8 cellular contexts compared by ENCODE assay signal in the genomic region with DNA sequence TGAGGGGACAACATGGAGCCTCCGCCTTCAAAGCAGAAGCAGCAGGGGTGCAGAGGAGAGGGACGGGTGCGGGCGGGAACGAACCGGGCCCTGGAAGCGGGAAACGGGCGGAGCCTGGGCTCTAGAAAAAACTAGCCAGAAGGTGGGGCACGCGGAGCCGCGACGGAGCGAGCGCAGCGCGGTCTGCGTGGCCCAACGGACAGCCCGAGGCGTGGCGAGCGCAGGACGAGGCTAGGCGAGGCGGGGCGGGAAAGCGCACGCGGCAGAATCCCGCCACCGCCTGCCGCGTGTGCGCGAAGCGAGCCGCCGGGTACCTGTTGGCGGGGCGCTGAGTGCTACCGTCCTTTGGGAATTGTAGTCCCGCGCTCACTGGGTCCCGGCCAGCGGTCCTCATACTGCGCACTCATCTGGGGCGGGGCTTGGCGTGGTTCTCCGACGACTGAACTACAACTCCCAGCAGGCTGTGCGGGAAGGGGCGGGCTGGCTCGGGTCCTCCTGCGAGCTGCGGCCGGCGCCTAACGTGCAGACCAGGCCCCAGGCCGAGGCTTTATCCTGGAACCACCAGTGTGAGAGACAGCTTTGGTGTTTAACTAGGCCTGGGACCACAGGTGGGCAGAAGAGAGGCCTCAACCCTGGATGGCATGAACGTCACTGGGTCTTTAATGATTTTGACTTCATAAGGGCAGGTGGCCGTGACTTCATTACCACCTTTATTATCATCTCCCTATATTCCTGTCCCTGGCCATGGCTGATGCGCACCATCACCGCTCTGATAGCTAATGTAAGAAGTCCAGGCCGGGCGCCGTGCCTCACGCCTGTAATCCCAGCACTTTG. TPM values are rescaled to one million over a fixed set of nuclear protein-coding genes. Genes with fewer than 3 reads are reported as not detected.
DNase-seq lines count a peak whose midpoint lies in the region; ATAC-seq and TF ChIP-seq lines count a peak whose summit lies in the region.

A gene with protein sequence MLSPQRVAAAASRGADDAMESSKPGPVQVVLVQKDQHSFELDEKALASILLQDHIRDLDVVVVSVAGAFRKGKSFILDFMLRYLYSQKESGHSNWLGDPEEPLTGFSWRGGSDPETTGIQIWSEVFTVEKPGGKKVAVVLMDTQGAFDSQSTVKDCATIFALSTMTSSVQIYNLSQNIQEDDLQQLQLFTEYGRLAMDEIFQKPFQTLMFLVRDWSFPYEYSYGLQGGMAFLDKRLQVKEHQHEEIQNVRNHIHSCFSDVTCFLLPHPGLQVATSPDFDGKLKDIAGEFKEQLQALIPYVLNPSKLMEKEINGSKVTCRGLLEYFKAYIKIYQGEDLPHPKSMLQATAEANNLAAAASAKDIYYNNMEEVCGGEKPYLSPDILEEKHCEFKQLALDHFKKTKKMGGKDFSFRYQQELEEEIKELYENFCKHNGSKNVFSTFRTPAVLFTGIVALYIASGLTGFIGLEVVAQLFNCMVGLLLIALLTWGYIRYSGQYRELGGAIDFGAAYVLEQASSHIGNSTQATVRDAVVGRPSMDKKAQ (minus strand): TSS at position 55 of the 834 bp plus-strand sequence. CDS start 41 bp downstream, at position 14.

- no peaks in the 10 kb centered on the region for H3K9me3 Mint-ChIP-seq in activated CD4-positive, alpha-beta T cell treated with anti-CD3 and anti-CD28 coated beads for 36 hours (ENCODE audit: low read depth)
- H3K9me3 Mint-ChIP-seq in chondrocyte (ENCODE audit: low read depth) = no peaks in the 10 kb centered on the region

- POLR2A ChIA-PET in activated CD4-positive, alpha-beta T cell treated with anti-CD3 and anti-CD28 coated beads for 36 hours (lab: Charles Lee) = interaction anchor here (0.7 to 1.0 kb wide), 3 partner anchors 10 to 154 kb away, joined by 3 read pairs; a partner anchor contains a TSS

- H3K36me3 Mint-ChIP-seq in activated CD4-positive, alpha-beta T cell treated with anti-CD3 and anti-CD28 coated beads for 36 hours (ENCODE audit: low read depth) = peaks cover 13% of the 10 kb centered on the region
- H3K36me3 Mint-ChIP-seq in chondrocyte (ENCODE audit: low read depth) = no peaks in the 10 kb centered on the region

- peak within 1 kb of the TSS; percentile 85 for H3K4me3 Mint-ChIP-seq in activated CD4-positive, alpha-beta T cell treated with anti-CD3 and anti-CD28 coated beads for 36 hours
- peak within 1 kb of the TSS; percentile 76 for H3K4me3 Mint-ChIP-seq in chondrocyte (ENCODE audit: unreplicated experiment)

- H3K27me3 Mint-ChIP-seq in activated CD4-positive, alpha-beta T cell treated with anti-CD3 and anti-CD28 coated beads for 36 hours = no peaks in the 10 kb centered on the region
- no peaks in the 10 kb centered on the region for H3K27me3 Mint-ChIP-seq in chondrocyte (ENCODE audit: low read depth)

- peak; percentile 88 for ATAC-seq in HG03378 (IDR thresholded peaks at IDR 0.05; ENCODE audit: unreplicated experiment)
- peak; percentile 86 for ATAC-seq in activated CD4-positive, alpha-beta T cell treated with anti-CD3 and anti-CD28 coated beads for 36 hours

- intact Hi-C loops in activated CD4-positive, alpha-beta T cell treated with anti-CD3 and anti-CD28 coated beads for 36 hours (cut with DNase I, micrococcal nuclease) = loop anchor here (1.0 to 2.0 kb wide), 4 partner anchors 10 to 791 kb away; a partner anchor contains a TSS

- no peaks in the 10 kb centered on the region for H3K36me3 ChIP-seq in kidney epithelial cell (ENCODE audit: control insufficient read depth, insufficient read depth, low read length)

- no peak for TF ChIP-seq CTCF in chondrocyte (IDR thresholded peaks at IDR 0.05)
- peak; percentile 11 for TF ChIP-seq CTCF in kidney epithelial cell (IDR thresholded peaks at IDR 0.05; ENCODE audit: insufficient read depth, low read length, poor library complexity, severe bottlenecking)

- DNase-seq in AG20443 (ENCODE audit: low spot score) (peak; percentile 90), NCI-H446 treated with DMSO at 0.1 percent for 48 hours (lab: John Stamatoyannopoulos, UW) (peak; percentile 93), chondrocyte (ENCODE audit: low spot score) (peak; percentile 98), kidney epithelial cell (ENCODE audit: low read depth) (peak; percentile 80)
- DNase-seq in activated CD4-positive, alpha-beta T cell treated with anti-CD3 and anti-CD28 coated beads for 36 hours = peak; percentile 96
- peak; percentile 95 for DNase-seq in stimulated activated CD4-positive, alpha-beta T cell treated with anti-CD3 and anti-CD28 coated beads, Interleukin-15, amount 100 ng/mL, for 24 hours

- peak within 1 kb of the TSS; percentile 50 for H3K4me3 ChIP-seq in kidney epithelial cell (ENCODE audit: low read depth, low read length)

- CTCF ChIA-PET in activated CD4-positive, alpha-beta T cell treated with anti-CD3 and anti-CD28 coated beads for 36 hours (lab: Charles Lee) = interaction anchor here (0.6 to 5.1 kb wide), 5 partner anchors 10 to 70 kb away, joined by 3 to 31 read pairs (median 4); a partner anchor contains a TSS

- H3K4me1 Mint-ChIP-seq in activated CD4-positive, alpha-beta T cell treated with anti-CD3 and anti-CD28 coated beads for 36 hours = peaks cover 45% of the 10 kb centered on the region
- H3K4me1 Mint-ChIP-seq in chondrocyte (ENCODE audit: low read depth) = peaks cover 46% of the 10 kb centered on the region

- H3K27ac Mint-ChIP-seq in activated CD4-positive, alpha-beta T cell treated with anti-CD3 and anti-CD28 coated beads for 36 hours = peak within 1 kb of the TSS; percentile 90
- peak within 1 kb of the TSS; percentile 85 for H3K27ac Mint-ChIP-seq in chondrocyte (ENCODE audit: unreplicated experiment)

- peak; percentile 69 for TF ChIP-seq POLR2A in GM19099 (IDR thresholded peaks at IDR 0.05; ENCODE audit: extremely low read depth, insufficient read length, low read depth)

- H3K27me3 ChIP-seq in kidney epithelial cell (ENCODE audit: control insufficient read depth, insufficient read depth, low read length) = no peaks in the 10 kb centered on the region

RNA-seq across cellular contexts. Expression of the gene that starts here (rescaled TPM):
- total RNA-seq in activated CD4-positive, alpha-beta T cell treated with anti-CD3 and anti-CD28 coated beads for 36 hours = 10 to 100 TPM; 18.9 to 25.7 TPM
- total RNA-seq in chondrocyte (111 to 137 TPM (median 136 TPM) in 3 replicates), kidney epithelial cell (42.6 and 42.7 TPM in 2 replicates)

Comparison
In these comparisons a context has a peak if more than half of its experiments do, and no peak if none do; other contexts are left out.
1. Peak in every context shown above with its lines: DNase-seq, ATAC-seq and H3K4me3 ChIP-seq.